Comparison of ENCODE assay signal across 14 cellular contexts in genomic region chr10:11746883-11747539, GRCh38. TPM values are rescaled to one million over a fixed set of nuclear protein-coding genes. Genes with fewer than 3 reads are reported as not detected.
DNase-seq lines count a peak whose midpoint lies in the region; ATAC-seq and TF ChIP-seq lines count a peak whose summit lies in the region.
"Had no signal": no experiment of that assay in that cellular context is flagged by ENCODE, and none has a peak within 500 bp of the region (broad histone marks: within the 10 kb centered on the region; RNA-seq: fewer than 3 reads in every experiment).

No MANE protein-coding gene starts in this region.

- H3K36me3 Mint-ChIP-seq in nephron (ENCODE audit: low read depth): peaks cover 3% of the 10 kb centered on the region
- H3K36me3 Mint-ChIP-seq: activated naive CD8-positive, alpha-beta T cell treated with anti-CD3 and anti-CD28 coated beads for 36 hours; natural killer cell treated with Interleukin-12 subunit alpha and Interleukin-12 subunit beta and Interleukin-15 and Interleukin-18, amount 100 ng/mL, for 72 hours had no signal

- peaks cover 13% of the 10 kb centered on the region for H3K4me1 Mint-ChIP-seq in nephron

- H3K4me3 Mint-ChIP-seq in nephron: peak overlapping the region in 1 of 3 experiments; percentile 25
- H3K4me3 Mint-ChIP-seq: activated naive CD8-positive, alpha-beta T cell treated with anti-CD3 and anti-CD28 coated beads for 36 hours; natural killer cell treated with Interleukin-12 subunit alpha and Interleukin-12 subunit beta and Interleukin-15 and Interleukin-18, amount 100 ng/mL, for 72 hours had no signal

- H3K9me3 Mint-ChIP-seq in nephron: no peaks in the 10 kb centered on the region
- H3K9me3 Mint-ChIP-seq: activated naive CD8-positive, alpha-beta T cell treated with anti-CD3 and anti-CD28 coated beads for 36 hours; natural killer cell treated with Interleukin-12 subunit alpha and Interleukin-12 subunit beta and Interleukin-15 and Interleukin-18, amount 100 ng/mL, for 72 hours had no signal

- peak overlapping the region in 2 of 3 experiments; percentile 20 to 44 for H3K27ac Mint-ChIP-seq in nephron
- H3K27ac Mint-ChIP-seq: activated naive CD8-positive, alpha-beta T cell treated with anti-CD3 and anti-CD28 coated beads for 36 hours; natural killer cell treated with Interleukin-12 subunit alpha and Interleukin-12 subunit beta and Interleukin-15 and Interleukin-18, amount 100 ng/mL, for 72 hours had no signal

- no peak overlapping the region for H3K4me3 ChIP-seq in fibroblast of villous mesenchyme (ENCODE audit: low read depth, low read length)
- H3K4me3 ChIP-seq: thyroid gland had no signal

- ATAC-seq in HG02938 (IDR thresholded peaks at IDR 0.05; ENCODE audit: unreplicated experiment): no peak
- ATAC-seq: natural killer cell treated with Interleukin-12 subunit alpha and Interleukin-12 subunit beta and Interleukin-15 and Interleukin-18, amount 100 ng/mL, for 72 hours had no signal

- TF ChIP-seq CTCF in fibroblast of villous mesenchyme (IDR thresholded peaks at IDR 0.05; ENCODE audit: insufficient read depth, low read depth, low read length): no peak
- no peak for TF ChIP-seq CTCF in nephron (IDR thresholded peaks at IDR 0.05; ENCODE audit: unreplicated experiment in 3 of 3)

- DNase-seq in Ammon's horn (ENCODE audit: low spot score): peak; percentile 35
- DNase-seq in SIG-M5 (lab: John Stamatoyannopoulos, UW): peak; percentile 15
- DNase-seq in fibroblast of villous mesenchyme (ENCODE audit: low read depth): peak; percentile 47
- no peak for DNase-seq in activated gamma-delta T cell treated with Interleukin-2 at 50 U/mL for 16 hours
- no peak for DNase-seq in effector CD8-positive, alpha-beta T cell (lab: John Stamatoyannopoulos, UW)
- no peak for DNase-seq in NCI-H1105 (lab: John Stamatoyannopoulos, UW)
- DNase-seq: activated naive CD8-positive, alpha-beta T cell treated with anti-CD3 and anti-CD28 coated beads for 36 hours; cortex of kidney; NCI-H1417; RPMI8226; thyroid gland had no signal

- peaks cover 24% of the 10 kb centered on the region for H3K27me3 Mint-ChIP-seq in nephron (ENCODE audit: low read depth)

RNA-seq across cellular contexts. Expression of gene ECHDC3, which starts 4.8 kb away (rescaled TPM):
- 1.3 and 12.6 TPM in 2 replicates for total RNA-seq in fibroblast of villous mesenchyme

Comparison
In these comparisons a context has a peak if more than half of its experiments do, and no peak if none do; other contexts are left out.
1. DNase-seq: peak in Ammon's horn (single experiment), SIG-M5 (single experiment) and fibroblast of villous mesenchyme (single experiment); none in activated gamma-delta T cell treated with Interleukin-2 at 50 U/mL for 16 hours (single experiment), effector CD8-positive, alpha-beta T cell (single experiment) and NCI-H1105 (single experiment).